Comparison of ENCODE assay signal across 31 cellular contexts in the genomic region with DNA sequence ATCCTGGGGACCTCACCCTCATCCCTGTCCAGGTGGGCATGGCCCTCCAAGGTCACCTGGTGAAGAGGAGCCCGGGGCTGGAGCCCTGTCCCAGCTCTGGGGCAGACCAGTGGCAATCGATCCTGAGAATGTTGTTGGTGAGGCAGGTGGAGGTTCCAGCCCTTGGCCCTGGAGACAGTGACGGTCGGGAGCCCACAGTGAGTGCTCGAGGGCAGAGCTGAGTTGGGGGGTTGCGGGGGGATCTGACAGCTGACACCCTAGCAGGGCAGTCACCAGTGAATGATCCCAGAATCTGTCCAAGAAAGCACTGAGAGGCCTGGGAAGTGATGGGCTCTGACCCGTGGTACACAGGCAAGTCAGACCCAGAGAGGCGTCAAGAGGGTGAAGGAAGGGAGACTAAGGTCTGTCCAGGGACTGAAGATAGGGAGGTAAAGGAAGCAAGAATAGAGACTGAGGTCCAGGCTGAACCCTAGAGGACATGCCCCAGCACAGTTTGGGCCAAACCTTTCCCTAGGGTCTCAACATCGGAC. TPM values are rescaled to one million over a fixed set of nuclear protein-coding genes. Genes with fewer than 3 reads are reported as not detected.
A peak's percentile ranks its signal among the peaks of the same experiment; 100 is the strongest.
DNase-seq lines count a peak whose midpoint lies in the region; ATAC-seq and TF ChIP-seq lines count a peak whose summit lies in the region.
"Had no signal": no experiment of that assay in that cellular context is flagged by ENCODE, and none has a peak within 500 bp of the region (broad histone marks: within the 10 kb centered on the region; RNA-seq: fewer than 3 reads in every experiment).

No MANE protein-coding gene starts in this region.

- H3K9me3 ChIP-seq in H9 (ENCODE audit: control insufficient read depth, low read depth, low read length) (no peaks in the 10 kb centered on the region), neutrophil (no peaks in the 10 kb centered on the region)
- H3K9me3 ChIP-seq: breast epithelium, left lung, MG63, testis had no signal

- no CpG with 5 or more reads among the region's 9 CpGs for WGBS in H9 (ENCODE audit: extremely low coverage, insufficient read length, low lambda C conversion rate)

- no peak overlapping the region for H3K23ac ChIP-seq in H9 (ENCODE audit: insufficient read length, low read depth, low read length)

- H3K4me1 ChIP-seq in H9 (ENCODE audit: insufficient read depth, low read length) (no peaks in the 10 kb centered on the region), neutrophil (ENCODE audit: control insufficient read depth in 1 of 2, insufficient read depth in 1 of 2, low read depth in 1 of 2, low read length in 1 of 2) (peaks cover 68% of the 10 kb centered on the region in 2 experiments)
- H3K4me1 ChIP-seq: testis had no signal

- no peaks in the 10 kb centered on the region for H4K20me1 ChIP-seq in H9 (ENCODE audit: control insufficient read depth, insufficient read depth, insufficient read length)

- H3K14ac ChIP-seq in H9 (ENCODE audit: insufficient read depth, low read length): no peak overlapping the region

- H3K27ac ChIP-seq in H9 (ENCODE audit: insufficient read length, low read depth, low read length) (no peak overlapping the region), neutrophil (peak overlapping the region; percentile 98)
- H3K27ac ChIP-seq: KMS-11, testis had no signal

- no peaks in the 10 kb centered on the region for H3K27me3 Mint-ChIP-seq in H9 (ENCODE audit: low read depth)
- H3K27me3 Mint-ChIP-seq in dendritic cell treated with granulocyte-macrophage colony-stimulating factor and Interleukin-4, amounts not matched to agents 40 ng/mL and 50 ng/mL, for 4 days: no peaks in the 10 kb centered on the region
- H3K27me3 Mint-ChIP-seq: activated naive CD4-positive, alpha-beta T cell treated with anti-CD3 and anti-CD28 coated beads, Interleukin-2, amount 50 U/mL, for 24 hours; activated T-helper 17 cell treated with anti-CD3 and anti-CD28 coated beads, Interleukin-2, amount 50 U/mL, for 72 hours; CD8-positive, alpha-beta memory T cell had no signal

- no peak overlapping the region for H3K4me2 ChIP-seq in H9 (ENCODE audit: insufficient read depth, insufficient read length, low read length)
- H3K4me2 ChIP-seq: KMS-11 had no signal

- H3K4me3 ChIP-seq in neutrophil (ENCODE audit: low read depth in 1 of 2, low read length in 1 of 2): peak overlapping the region; percentile 40 to 65
- H3K4me3 ChIP-seq: breast epithelium, left lung, MG63, testis had no signal

- H4K91ac ChIP-seq in H9 (ENCODE audit: insufficient read length, low read depth, low read length): no peak overlapping the region

- H3K4ac ChIP-seq in H9 (ENCODE audit: low read depth, low read length): no peak overlapping the region

- no peak overlapping the region for H2BK15ac ChIP-seq in H9 (ENCODE audit: low read depth, low read length)

- H3K56ac ChIP-seq in H9 (ENCODE audit: insufficient read length, low read depth, low read length): no peak overlapping the region

- H3K23me2 ChIP-seq in H9 (ENCODE audit: insufficient read length, low read depth, low read length, poor library complexity, severe bottlenecking): no peaks in the 10 kb centered on the region

- no peak overlapping the region for H2BK12ac ChIP-seq in H9 (ENCODE audit: insufficient read length, low read depth, low read length)

- no peak overlapping the region for H2BK20ac ChIP-seq in H9 (ENCODE audit: low read depth, low read length, poor library complexity, severe bottlenecking)

- TF ChIP-seq CTCF in H9 (conservative IDR thresholded peaks at IDR 0.05) (no peak), neutrophil (IDR thresholded peaks at IDR 0.05) (no peak)

- no peak overlapping the region for H3K4me3 Mint-ChIP-seq in H9
- H3K4me3 Mint-ChIP-seq in dendritic cell treated with granulocyte-macrophage colony-stimulating factor and Interleukin-4, amounts not matched to agents 40 ng/mL and 50 ng/mL, for 4 days: no peak overlapping the region
- H3K4me3 Mint-ChIP-seq: activated naive CD4-positive, alpha-beta T cell treated with anti-CD3 and anti-CD28 coated beads, Interleukin-2, amount 50 U/mL, for 24 hours; activated T-helper 17 cell treated with anti-CD3 and anti-CD28 coated beads, Interleukin-2, amount 50 U/mL, for 72 hours; mesothelial cell of epicardium; T-helper 1 cell treated with Interleukin-12 subunit alpha and Interleukin-12 subunit beta and Interleukin-4 antibody, amounts not matched to agents 30 μg/mL and 1 μg/mL, for 36 hours had no signal

- no peaks in the 10 kb centered on the region for H3K79me1 ChIP-seq in H9 (ENCODE audit: insufficient read depth, low read depth, low read length, poor library complexity, severe bottlenecking)

- no peak overlapping the region for H3K18ac ChIP-seq in H9 (ENCODE audit: insufficient read length, low read depth, low read length)

- H3T11ph ChIP-seq in H9 (ENCODE audit: low read length): no peak overlapping the region

- H3K36me3 Mint-ChIP-seq in H9 (ENCODE audit: insufficient read depth in 1 of 3, low read depth in 3 of 3): peaks cover 5 to 27% (median 18%) of the 10 kb centered on the region in 3 experiments; a peak in 5 of 7 replicates
- H3K36me3 Mint-ChIP-seq in dendritic cell treated with granulocyte-macrophage colony-stimulating factor and Interleukin-4, amounts not matched to agents 40 ng/mL and 50 ng/mL, for 4 days (ENCODE audit: low read depth): peaks cover 15% of the 10 kb centered on the region
- H3K36me3 Mint-ChIP-seq: activated naive CD4-positive, alpha-beta T cell treated with anti-CD3 and anti-CD28 coated beads, Interleukin-2, amount 50 U/mL, for 24 hours had no signal

- no peak overlapping the region for H3K9ac ChIP-seq in H9 (ENCODE audit: extremely low read depth, insufficient read length, low read length)
- H3K9ac ChIP-seq: KMS-11 had no signal

- peak; percentile 51 for DNase-seq in activated CD8-positive, alpha-beta memory T cell treated with anti-CD3 and anti-CD28 coated beads for 24 hours
- no peak for DNase-seq in activated CD8-positive, alpha-beta memory T cell treated with anti-CD3 and anti-CD28 coated beads, Interleukin-2, amount 50 U/mL, for 48 hours
- DNase-seq in H9 (no peak), T-helper 9 cell (no peak), NCI-H2227 treated with DMSO at 0.1 percent for 48 hours (lab: John Stamatoyannopoulos, UW) (no peak)
- DNase-seq: 8988T; activated CD4-positive, alpha-beta T cell treated with anti-CD3 and anti-CD28 coated beads, Interleukin-2, amount 50 U/mL, for 4 hours; activated CD8-positive, alpha-beta memory T cell treated with anti-CD3 and anti-CD28 coated beads, Interleukin-2, amount 50 U/mL, for 4 hours; CD8-positive, alpha-beta memory T cell; effector CD4-positive, alpha-beta T cell; glutamatergic neuron; MG63; NCI-H2081; NCI-H226; NCI-H526 treated with DMSO at 0.1 percent for 48 hours; NK-92 treated with Interleukin-12 subunit alpha and Interleukin-12 subunit beta, amount 100 ng/mL, for 24 hours; Right ventricle myocardium superior; stimulated activated naive CD4-positive, alpha-beta T cell treated with Interleukin-2 at 50 U/mL for 16 hours; testis had no signal

- H3K36me3 ChIP-seq in neutrophil: no peaks in the 10 kb centered on the region
- H3K36me3 ChIP-seq: breast epithelium, left lung had no signal

- no peaks in the 10 kb centered on the region for H3K9me3 Mint-ChIP-seq in H9
- no peaks in the 10 kb centered on the region for H3K9me3 Mint-ChIP-seq in dendritic cell treated with granulocyte-macrophage colony-stimulating factor and Interleukin-4, amounts not matched to agents 40 ng/mL and 50 ng/mL, for 4 days
- H3K9me3 Mint-ChIP-seq: activated naive CD4-positive, alpha-beta T cell treated with anti-CD3 and anti-CD28 coated beads, Interleukin-2, amount 50 U/mL, for 24 hours; activated T-helper 17 cell treated with anti-CD3 and anti-CD28 coated beads, Interleukin-2, amount 50 U/mL, for 72 hours; CD8-positive, alpha-beta memory T cell; mesothelial cell of epicardium; T-helper 1 cell treated with Interleukin-12 subunit alpha and Interleukin-12 subunit beta and Interleukin-4 antibody, amounts not matched to agents 30 μg/mL and 1 μg/mL, for 36 hours had no signal

- no peak overlapping the region for H4K8ac ChIP-seq in H9 (replicated peaks; ENCODE audit: insufficient read length, low read depth, low read length)

- H2BK5ac ChIP-seq in H9 (ENCODE audit: insufficient read length, low read length): no peak overlapping the region

- H4K5ac ChIP-seq in H9 (ENCODE audit: insufficient read length, low read depth, low read length): no peak overlapping the region

- ATAC-seq in HG02870 (IDR thresholded peaks at IDR 0.05; ENCODE audit: unreplicated experiment): no peak
- ATAC-seq: activated CD4-positive, CD25-positive, alpha-beta regulatory T cell treated with anti-CD3 and anti-CD28 coated beads, Interleukin-2, amount 50 U/mL, for 24 hours; activated T-helper 17 cell treated with anti-CD3 and anti-CD28 coated beads, Interleukin-2, amount 50 U/mL, for 72 hours; SK-N-SH treated with all-trans-retinoic acid at 6 μM for 48 hours had no signal

- no peaks in the 10 kb centered on the region for H3K79me2 ChIP-seq in H9 (ENCODE audit: insufficient read depth, low read length)

- H3K4me1 Mint-ChIP-seq in H9: no peaks in the 10 kb centered on the region
- H3K4me1 Mint-ChIP-seq in dendritic cell treated with granulocyte-macrophage colony-stimulating factor and Interleukin-4, amounts not matched to agents 40 ng/mL and 50 ng/mL, for 4 days (ENCODE audit: low read depth): peaks cover 44% of the 10 kb centered on the region

- H3K27me3 ChIP-seq in H9 (ENCODE audit: insufficient read depth, low read length): no peaks in the 10 kb centered on the region
- H3K27me3 ChIP-seq in neutrophil: no peaks in the 10 kb centered on the region
- H3K27me3 ChIP-seq: breast epithelium, left lung, MG63, testis had no signal

- intact Hi-C loops in dendritic cell treated with granulocyte-macrophage colony-stimulating factor and Interleukin-4, amounts not matched to agents 40 ng/mL and 50 ng/mL, for 4 days (cut with micrococcal nuclease): no loop called here

- H2BK120ac ChIP-seq in H9 (ENCODE audit: low read depth, low read length, poor library complexity, severe bottlenecking): no peak overlapping the region

- H3K27ac Mint-ChIP-seq in H9: peak overlapping the region in 2 of 3 experiments; percentile 9 to 26; a peak in 3 of 7 replicates
- peak overlapping the region; percentile 36 for H3K27ac Mint-ChIP-seq in dendritic cell treated with granulocyte-macrophage colony-stimulating factor and Interleukin-4, amounts not matched to agents 40 ng/mL and 50 ng/mL, for 4 days
- H3K27ac Mint-ChIP-seq: activated naive CD4-positive, alpha-beta T cell treated with anti-CD3 and anti-CD28 coated beads, Interleukin-2, amount 50 U/mL, for 24 hours; activated T-helper 17 cell treated with anti-CD3 and anti-CD28 coated beads, Interleukin-2, amount 50 U/mL, for 72 hours; mesothelial cell of epicardium; T-helper 1 cell treated with Interleukin-12 subunit alpha and Interleukin-12 subunit beta and Interleukin-4 antibody, amounts not matched to agents 30 μg/mL and 1 μg/mL, for 36 hours had no signal

- no peak overlapping the region for H2AFZ ChIP-seq in H9 (ENCODE audit: low read length)

- no peak overlapping the region for H2AK5ac ChIP-seq in H9 (ENCODE audit: insufficient read length, low read length)

RNA-seq across cellular contexts. Expression of gene POLR3K, which starts 17.6 kb away (rescaled TPM):
- total RNA-seq in H9 (2021): 53.6 and 56.6 TPM in 2 replicates

RNA-seq across cellular contexts. Expression of gene SNRNP25, which starts 17.8 kb away (rescaled TPM):
- 75.3 and 78.5 TPM in 2 replicates for total RNA-seq in H9 (2021)

RNA-seq across cellular contexts. Expression of gene RHBDF1, which starts 36.6 kb away (rescaled TPM):
- 34.6 and 35.7 TPM in 2 replicates for total RNA-seq in H9 (2021)

RNA-seq across cellular contexts. Expression of gene MPG, which starts 42.2 kb away (rescaled TPM):
- 39.1 and 41.7 TPM in 2 replicates for total RNA-seq in H9 (2021)
